In genomic region chr10:120349069-120349468, GRCh38 we compare ENCODE assay signal across 35 cellular contexts.
"Had no signal": no experiment of that assay in that cellular context is flagged by ENCODE, and none has a peak within 500 bp of the region (broad histone marks: within the 10 kb centered on the region; RNA-seq: fewer than 3 reads in every experiment).

No MANE protein-coding gene starts in this region.

- H3K9me3 ChIP-seq: MG63 had no signal

- DNase-seq: Karpas-422, Kasumi-1, MG63, MM.1S, MV-4-11, NCI-H1048, NCI-H1092, NCI-H1092 treated with DMSO at 0.1 percent for 48 hours, NCI-H1105, NCI-H1105 treated with DMSO at 0.1 percent for 48 hours, NCI-H1417, NCI-H1417 treated with DMSO at 0.1 percent for 48 hours, NCI-H1436, NCI-H1436 treated with DMSO at 0.1 percent for 48 hours, NCI-H146, NCI-H1694, NCI-H1694 treated with DMSO at 0.1 percent for 48 hours, NCI-H187, NCI-H187 treated with DMSO at 0.1 percent for 48 hours, NCI-H1930, NCI-H2029, NCI-H2029 treated with DMSO at 0.1 percent for 48 hours, NCI-H2081, NCI-H2081 treated with DMSO at 0.1 percent for 48 hours, NCI-H2107, NCI-H2171, NCI-H2171 treated with DMSO at 0.1 percent for 48 hours, NCI-H2227 treated with DMSO at 0.1 percent for 48 hours, NCI-H226, NCI-H345, NCI-H446, NCI-H446 treated with DMSO at 0.1 percent for 48 hours, NCI-H510A, NCI-H510A treated with DMSO at 0.1 percent for 48 hours, NCI-H524 had no signal

- H3K4me3 ChIP-seq: MG63 had no signal

- H3K27me3 ChIP-seq: MG63 had no signal

- H3K36me3 ChIP-seq: MG63 had no signal
